In the genomic region with DNA sequence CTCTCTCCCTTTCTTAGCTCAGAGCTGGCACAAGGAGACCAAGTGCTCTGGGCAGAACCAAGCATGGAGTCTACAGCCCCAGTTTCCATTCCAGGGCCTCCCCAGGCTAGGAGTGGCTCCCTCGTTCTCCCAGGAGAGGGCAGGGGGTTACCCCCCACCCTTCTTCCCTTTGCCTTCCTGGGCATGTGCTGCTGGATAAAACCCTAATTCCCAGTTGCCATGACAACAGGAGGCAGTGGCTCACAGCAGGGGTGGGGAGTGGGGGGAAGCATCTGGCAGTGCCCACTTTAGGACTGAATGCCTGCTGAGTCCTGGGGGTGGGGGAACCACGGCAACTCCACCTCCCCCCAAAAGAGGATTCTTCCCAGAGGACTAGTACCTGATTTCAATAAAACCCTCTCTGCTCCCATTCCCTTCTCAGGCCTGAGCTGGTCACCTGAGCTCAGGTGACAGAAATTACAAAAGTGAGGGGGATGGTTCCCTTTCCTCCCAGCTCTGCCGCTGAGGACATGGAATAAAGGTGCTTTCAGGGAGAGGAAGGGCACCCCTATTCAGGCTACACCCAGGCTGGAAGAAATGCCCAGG, we compare ENCODE assay signal across 10 cellular contexts. TPM values are rescaled to one million over a fixed set of nuclear protein-coding genes. Genes with fewer than 3 reads are reported as not detected.
DNase-seq lines count a peak whose midpoint lies in the region; ATAC-seq and TF ChIP-seq lines count a peak whose summit lies in the region.
"Had no signal": no experiment of that assay in that cellular context is flagged by ENCODE, and none has a peak within 500 bp of the region (broad histone marks: within the 10 kb centered on the region; RNA-seq: fewer than 3 reads in every experiment).

No MANE protein-coding gene starts in this region.

- H3K4me1 Mint-ChIP-seq in Calu3 (ENCODE audit: low read depth, unreplicated experiment), result peaks cover 25% of the 10 kb centered on the region
- H3K4me1 Mint-ChIP-seq in activated naive CD4-positive, alpha-beta T cell treated with anti-CD3 and anti-CD28 coated beads, Interleukin-2, amount 10 ng/mL, durations not matched to agents 7 days and 5 days, result peaks cover 29% of the 10 kb centered on the region

- intact Hi-C loops in Calu3 (cut with micrococcal nuclease; ENCODE audit: unreplicated experiment), result no loop called here

- ATAC-seq in GM18511 (IDR thresholded peaks at IDR 0.05; ENCODE audit: unreplicated experiment), result no peak

- H3K27ac ChIP-seq in stomach smooth muscle (ENCODE audit: low read length), result peak overlapping the region; percentile 96

- CTCF ChIA-PET in Calu3 (lab: Charles Lee), result no interaction called here
- CTCF ChIA-PET in activated naive CD4-positive, alpha-beta T cell treated with anti-CD3 and anti-CD28 coated beads, Interleukin-2, amount 10 ng/mL, durations not matched to agents 7 days and 5 days (lab: Charles Lee), result no interaction called here

- peaks cover 5 to 7% of the 10 kb centered on the region in 2 donors for H3K36me3 ChIP-seq in stomach smooth muscle (ENCODE audit: control insufficient read depth in 2 of 2, insufficient read depth in 2 of 2, low read length in 2 of 2)

- H3K27ac Mint-ChIP-seq in Calu3 (ENCODE audit: unreplicated experiment), result no peak overlapping the region
- no peak overlapping the region for H3K27ac Mint-ChIP-seq in activated naive CD4-positive, alpha-beta T cell treated with anti-CD3 and anti-CD28 coated beads, Interleukin-2, amount 10 ng/mL, durations not matched to agents 7 days and 5 days
- H3K27ac Mint-ChIP-seq: T-helper 1 cell treated with Interleukin-12 subunit alpha and Interleukin-12 subunit beta and Interleukin-4 antibody, amounts not matched to agents 30 μg/mL and 1 μg/mL, for 36 hours had no signal

- no peak overlapping the region for H3K4me3 Mint-ChIP-seq in Calu3 (ENCODE audit: low read depth, unreplicated experiment)
- no peak overlapping the region for H3K4me3 Mint-ChIP-seq in activated naive CD4-positive, alpha-beta T cell treated with anti-CD3 and anti-CD28 coated beads, Interleukin-2, amount 10 ng/mL, durations not matched to agents 7 days and 5 days

- TF ChIP-seq CTCF in Calu3 (IDR thresholded peaks at IDR 0.05; ENCODE audit: unreplicated experiment), result no peak

- H3K4me3 ChIP-seq in iPS-11a (ENCODE audit: low read depth, low read length), result peak overlapping the region; percentile 53
- H3K4me3 ChIP-seq in stomach smooth muscle (ENCODE audit: low read length in 2 of 2), result peak overlapping the region; percentile 68 to 88

- peak; percentile 24 for DNase-seq in NCI-H345 (lab: John Stamatoyannopoulos, UW)
- DNase-seq in NCI-H345 treated with DMSO at 0.1 percent for 48 hours (lab: John Stamatoyannopoulos, UW; ENCODE audit: unreplicated experiment), result no peak
- DNase-seq in NCI-H82 treated with DMSO at 0.1 percent for 48 hours (lab: John Stamatoyannopoulos, UW; ENCODE audit: unreplicated experiment), result peak; percentile 61
- DNase-seq in Calu3, result no peak
- no peak for DNase-seq in activated naive CD4-positive, alpha-beta T cell treated with anti-CD3 and anti-CD28 coated beads, Interleukin-2, amount 10 ng/mL, durations not matched to agents 7 days and 5 days

- H3K27me3 ChIP-seq in stomach smooth muscle (ENCODE audit: control insufficient read depth in 1 of 2, insufficient read depth in 2 of 2, low read length in 2 of 2), result no peaks in the 10 kb centered on the region

- H3K9ac ChIP-seq in stomach smooth muscle (ENCODE audit: low read length in 2 of 2), result peak overlapping the region; percentile 60 to 96

- no peaks in the 10 kb centered on the region for H3K9me3 ChIP-seq in stomach smooth muscle (ENCODE audit: control insufficient read depth in 2 of 2, low read length in 2 of 2)

- H3K4me1 ChIP-seq in stomach smooth muscle (ENCODE audit: control insufficient read depth, insufficient read depth, low read length), result peaks cover 37% of the 10 kb centered on the region

- peaks cover 91% of the 10 kb centered on the region for H3K27me3 Mint-ChIP-seq in Calu3 (ENCODE audit: unreplicated experiment)
- H3K27me3 Mint-ChIP-seq in activated naive CD4-positive, alpha-beta T cell treated with anti-CD3 and anti-CD28 coated beads, Interleukin-2, amount 10 ng/mL, durations not matched to agents 7 days and 5 days, result peaks cover 95% of the 10 kb centered on the region

- H3K36me3 Mint-ChIP-seq in Calu3 (ENCODE audit: insufficient read depth, unreplicated experiment), result peaks cover 19% of the 10 kb centered on the region
- no peaks in the 10 kb centered on the region for H3K36me3 Mint-ChIP-seq in activated naive CD4-positive, alpha-beta T cell treated with anti-CD3 and anti-CD28 coated beads, Interleukin-2, amount 10 ng/mL, durations not matched to agents 7 days and 5 days

- no TSS peak for BruUV-seq in Calu3 (replicated peaks; lab: Mats Ljungman, UMichigan)

- no peaks in the 10 kb centered on the region for H3K9me3 Mint-ChIP-seq in Calu3 (ENCODE audit: low read depth, unreplicated experiment)
- no peaks in the 10 kb centered on the region for H3K9me3 Mint-ChIP-seq in activated naive CD4-positive, alpha-beta T cell treated with anti-CD3 and anti-CD28 coated beads, Interleukin-2, amount 10 ng/mL, durations not matched to agents 7 days and 5 days
- H3K9me3 Mint-ChIP-seq: T-helper 1 cell treated with Interleukin-12 subunit alpha and Interleukin-12 subunit beta and Interleukin-4 antibody, amounts not matched to agents 30 μg/mL and 1 μg/mL, for 36 hours had no signal

RNA-seq across cellular contexts. Expression of a gene that starts 1.8 kb away (rescaled TPM):
- total RNA-seq in Calu3 (2022), result 5.5 and 6.7 TPM in 2 replicates

RNA-seq across cellular contexts. Expression of a gene that starts 36.8 kb away (rescaled TPM):
- total RNA-seq in Calu3 (2022), result not detected in 2 replicates
- total RNA-seq: omental fat pad had no signal

RNA-seq across cellular contexts. Expression of a gene that starts 48.2 kb away (rescaled TPM):
- total RNA-seq in Calu3 (2022), result not detected in 2 replicates
- total RNA-seq: omental fat pad had no signal

RNA-seq across cellular contexts. Expression of a gene that starts 58.5 kb away (rescaled TPM):
- not detected in 2 replicates for total RNA-seq in Calu3 (2022)

Comparison
In these comparisons a context has a peak if more than half of its experiments do, and no peak if none do; other contexts are left out.
1. DNase-seq: peak in NCI-H345 (single experiment) and NCI-H82 treated with DMSO at 0.1 percent for 48 hours (single experiment); none in NCI-H345 treated with DMSO at 0.1 percent for 48 hours (single experiment), Calu3 (single experiment) and activated naive CD4-positive, alpha-beta T cell treated with anti-CD3 and anti-CD28 coated beads, Interleukin-2, amount 10 ng/mL, durations not matched to agents 7 days and 5 days (single experiment).